ENCODE assay signal across 23 cellular contexts in the genomic region with DNA sequence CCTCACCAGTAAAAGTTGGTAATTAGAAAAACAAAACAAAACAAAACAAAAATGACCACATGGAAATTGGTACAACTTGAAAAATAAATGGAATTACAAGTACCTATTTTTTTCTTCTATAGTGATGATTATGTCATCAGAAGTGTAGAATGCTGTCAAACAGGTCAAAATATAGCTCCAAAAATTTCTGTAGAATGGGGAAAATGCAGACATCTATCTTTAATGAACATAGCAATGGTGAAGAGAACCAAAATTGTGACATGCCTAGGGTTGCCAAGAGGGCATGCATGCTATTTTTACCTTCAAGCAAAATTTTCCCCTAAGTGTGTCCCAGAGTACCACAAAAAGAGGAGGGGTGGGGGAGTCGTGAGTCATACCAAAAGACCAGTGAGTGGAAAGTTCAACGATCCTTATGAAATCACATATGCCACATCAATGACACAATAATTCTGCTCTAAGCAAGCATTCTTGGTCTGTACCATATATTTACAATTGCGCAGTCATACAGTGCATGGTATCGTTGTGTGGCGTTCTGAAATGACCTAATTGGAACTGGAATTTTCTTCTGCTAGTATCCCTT.
DNase-seq lines count a peak whose midpoint lies in the region; ATAC-seq and TF ChIP-seq lines count a peak whose summit lies in the region.
"Had no signal": no experiment of that assay in that cellular context is flagged by ENCODE, and none has a peak within 500 bp of the region (broad histone marks: within the 10 kb centered on the region; RNA-seq: fewer than 3 reads in every experiment).

No MANE protein-coding gene starts in this region.

- H3K9ac ChIP-seq in mammary epithelial cell (ENCODE audit: insufficient read depth, low read length) (no peak overlapping the region), trophoblast cell (ENCODE audit: low read length) (no peak overlapping the region)

- H3K23ac ChIP-seq in trophoblast cell (ENCODE audit: low read length), result no peak overlapping the region

- H2BK120ac ChIP-seq in trophoblast cell (ENCODE audit: insufficient read depth, low read length, poor library complexity), result no peak overlapping the region

- no peaks in the 10 kb centered on the region for H3K36me3 ChIP-seq in mammary epithelial cell (ENCODE audit: insufficient read depth, low read length)
- H3K36me3 ChIP-seq in trophoblast cell (ENCODE audit: control insufficient read depth in 1 of 2, insufficient read depth in 2 of 2, low read length in 2 of 2), result no peaks in the 10 kb centered on the region
- H3K36me3 ChIP-seq: left ventricle myocardium inferior had no signal

- in situ Hi-C loops in mammary epithelial cell (cut with MboI; ENCODE audit: low sequenced_read_pairs in 2 of 2), result no loop called here

- TF ChIP-seq POLR2A in NB4 (IDR thresholded peaks at IDR 0.05; ENCODE audit: extremely low read depth, insufficient read length), result no peak

- H3K27me3 ChIP-seq in mammary epithelial cell (ENCODE audit: insufficient read depth, low read length) (no peaks in the 10 kb centered on the region), trophoblast cell (ENCODE audit: insufficient read depth, low read length) (no peaks in the 10 kb centered on the region)
- H3K27me3 ChIP-seq: foreskin keratinocyte, testis had no signal

- TF ChIP-seq CTCF in NB4 (IDR thresholded peaks at IDR 0.05; ENCODE audit: low read depth, low read length) (no peak), mammary epithelial cell (conservative IDR thresholded peaks at IDR 0.05 in 1 of 2, IDR thresholded peaks at IDR 0.05 in 1 of 2; ENCODE audit: extremely low read depth in 1 of 2, insufficient read depth in 1 of 2, low read depth in 1 of 2, low read length in 2 of 2) (no peak)

- no peak overlapping the region for H2BK12ac ChIP-seq in trophoblast cell (ENCODE audit: low read length)

- H4K12ac ChIP-seq in trophoblast cell (ENCODE audit: low read depth, low read length), result no peak overlapping the region

- no peak overlapping the region for H3K27ac ChIP-seq in mammary epithelial cell (ENCODE audit: insufficient read depth, low read depth, low read length)
- no peak overlapping the region for H3K27ac ChIP-seq in trophoblast cell (ENCODE audit: low read depth, low read length)
- H3K27ac ChIP-seq: foreskin keratinocyte, left ventricle myocardium inferior, testis had no signal

- H3K79me2 ChIP-seq in mammary epithelial cell (ENCODE audit: insufficient read depth, low read length) (no peaks in the 10 kb centered on the region), trophoblast cell (ENCODE audit: control insufficient read depth, insufficient read depth, low read length, poor library complexity) (no peaks in the 10 kb centered on the region)

- H2AFZ ChIP-seq in mammary epithelial cell (ENCODE audit: low read depth, low read length), result no peak overlapping the region
- H2AFZ ChIP-seq in trophoblast cell (ENCODE audit: insufficient read depth, low read length, poor library complexity), result no peak overlapping the region

- no TSS peak for BruUV-seq in mammary epithelial cell (replicated peaks; lab: Mats Ljungman, UMichigan)

- no peak overlapping the region for H3K4me3 ChIP-seq in NB4 (ENCODE audit: low read depth, low read length)
- no peak overlapping the region for H3K4me3 ChIP-seq in mammary epithelial cell (replicated peaks in 1 of 3; ENCODE audit: insufficient read depth in 1 of 3, low read depth in 2 of 3, low read length in 3 of 3)
- no peak overlapping the region for H3K4me3 ChIP-seq in trophoblast cell (ENCODE audit: low read depth, low read length)
- H3K4me3 ChIP-seq: left ventricle myocardium inferior, testis had no signal

- DNase-seq in H4 (ENCODE audit: low spot score) (peak; percentile 41), NB4 (ENCODE audit: low read depth) (peak; percentile 21), mammary epithelial cell (peak; percentile 17), trophoblast cell (peak; percentile 84 to 94), SK-N-DZ (ENCODE audit: low spot score) (no peak)
- DNase-seq: activated CD4-positive, alpha-beta T cell treated with anti-CD3 and anti-CD28 coated beads for 1 hour; activated CD8-positive, alpha-beta memory T cell treated with anti-CD3 and anti-CD28 coated beads for 24 hours; activated naive CD4-positive, alpha-beta T cell treated with Interleukin-2 at 50 U/mL for 16 hours; activated T-cell treated with anti-CD3 and anti-CD28 coated beads, Interleukin-2, amount 50 U/mL, for 4 hours; central memory CD4-positive, alpha-beta T cell; foreskin keratinocyte; immature natural killer cell; Kasumi-1; left ventricle myocardium inferior; NCI-H1417 treated with DMSO at 0.1 percent for 48 hours; NCI-H526 treated with DMSO at 0.1 percent for 48 hours; small intestine; testis had no signal

- H3K14ac ChIP-seq in trophoblast cell (ENCODE audit: low read length), result no peak overlapping the region

- no peaks in the 10 kb centered on the region for H4K20me1 ChIP-seq in mammary epithelial cell (ENCODE audit: insufficient read depth, low read length)

- ATAC-seq in HG02763 (IDR thresholded peaks at IDR 0.05; ENCODE audit: unreplicated experiment) (no peak), HG03135 (IDR thresholded peaks at IDR 0.05; ENCODE audit: unreplicated experiment) (no peak), GM18861 (IDR thresholded peaks at IDR 0.05; ENCODE audit: unreplicated experiment) (no peak)
- ATAC-seq: activated T-cell treated with anti-CD3 and anti-CD28 coated beads, Interleukin-2, amount 50 U/mL, for 4 hours; foreskin keratinocyte; Right ventricle myocardium inferior; stimulated activated memory B cell treated with anti-CD40 and anti-IgM and Interleukin-4, amounts not matched to agents 10 μg/mL and 1 μg/mL and 100 μg/mL, for 72 hours had no signal

- H3K18ac ChIP-seq in trophoblast cell (ENCODE audit: low read length), result no peak overlapping the region

- H3K4ac ChIP-seq in trophoblast cell (ENCODE audit: low read depth, low read length), result no peak overlapping the region

- H3K9me3 ChIP-seq in mammary epithelial cell (replicated peaks; ENCODE audit: insufficient read depth, low read length) (no peaks in the 10 kb centered on the region), trophoblast cell (ENCODE audit: insufficient read depth, low read depth, low read length) (no peaks in the 10 kb centered on the region)
- H3K9me3 ChIP-seq: left ventricle myocardium inferior, testis had no signal

- H3K4me1 ChIP-seq in mammary epithelial cell (ENCODE audit: insufficient read depth, low read length) (peaks cover 7% of the 10 kb centered on the region), trophoblast cell (ENCODE audit: control insufficient read depth in 1 of 2, insufficient read depth in 2 of 2, low read length in 2 of 2) (no peaks in the 10 kb centered on the region)
- H3K4me1 ChIP-seq: left ventricle myocardium inferior, testis had no signal

- H2BK5ac ChIP-seq in trophoblast cell (ENCODE audit: low read depth, low read length, poor library complexity), result no peak overlapping the region

- WGBS in mammary epithelial cell (ENCODE audit: low coverage, missing lambda C conversion rate), result 68% methylated on average over 5 of the region's 5 CpGs
- WGBS in trophoblast cell (ENCODE audit: extremely low coverage, insufficient coverage, insufficient read length), result no CpG with 5 or more reads among the region's 5 CpGs

- H2AK5ac ChIP-seq in trophoblast cell (ENCODE audit: low read length), result no peak overlapping the region

- H4K8ac ChIP-seq in trophoblast cell (ENCODE audit: low read depth, low read length), result no peak overlapping the region

- H3K4me2 ChIP-seq in mammary epithelial cell (ENCODE audit: insufficient read depth, low read depth, low read length), result no peak overlapping the region
- H3K4me2 ChIP-seq in trophoblast cell (ENCODE audit: low read length), result no peak overlapping the region

- intact Hi-C loops in mammary epithelial cell (cut with micrococcal nuclease), result no loop called here

- no peaks in the 10 kb centered on the region for H3K79me1 ChIP-seq in trophoblast cell (ENCODE audit: low read length)

- CTCF ChIA-PET in mammary epithelial cell (lab: Charles Lee; ENCODE audit: low non-redundant PET), result no interaction called here

- dilution Hi-C loops in mammary epithelial cell (cut with HindIII; ENCODE audit: low sequenced_read_pairs), result no loop called here

- no peak overlapping the region for H4K91ac ChIP-seq in trophoblast cell (ENCODE audit: low read depth, low read length)
